In the genomic region with DNA sequence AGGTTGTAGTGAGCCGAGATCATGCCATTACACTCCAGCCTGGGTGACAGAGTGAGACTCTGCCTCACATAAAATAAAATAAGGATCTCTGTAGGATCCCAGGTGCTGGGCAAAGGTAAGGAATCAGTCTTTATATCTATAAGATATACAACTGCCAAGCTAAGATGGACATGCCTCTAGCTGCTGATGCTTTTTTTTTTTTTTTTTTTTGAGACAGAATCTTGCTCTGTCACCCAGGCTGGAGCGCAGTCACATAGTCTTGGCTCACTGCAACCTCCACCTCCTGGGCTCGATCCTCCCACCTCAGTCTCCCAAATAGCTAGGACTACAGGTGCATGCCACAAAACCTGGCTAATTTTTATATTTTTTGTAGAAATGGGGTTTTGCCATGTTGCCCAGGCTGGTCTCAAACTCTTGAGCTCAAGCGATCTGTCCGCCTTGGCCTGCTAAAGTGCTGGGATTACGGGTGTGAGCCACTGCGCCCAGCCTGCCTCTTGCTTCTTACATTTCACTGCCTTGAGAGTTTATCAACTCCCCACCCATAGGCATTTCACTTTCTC, we compare ENCODE assay signal across 1 cellular context.
TF ChIP-seq lines count a peak whose summit lies in the region.

No MANE protein-coding gene starts in this region.

TF ChIP-seq in HEK293, 187 proteins besides CTCF, POLR2A, EP300 and RAD21:
- TF ChIP-seq, protein P1, sequence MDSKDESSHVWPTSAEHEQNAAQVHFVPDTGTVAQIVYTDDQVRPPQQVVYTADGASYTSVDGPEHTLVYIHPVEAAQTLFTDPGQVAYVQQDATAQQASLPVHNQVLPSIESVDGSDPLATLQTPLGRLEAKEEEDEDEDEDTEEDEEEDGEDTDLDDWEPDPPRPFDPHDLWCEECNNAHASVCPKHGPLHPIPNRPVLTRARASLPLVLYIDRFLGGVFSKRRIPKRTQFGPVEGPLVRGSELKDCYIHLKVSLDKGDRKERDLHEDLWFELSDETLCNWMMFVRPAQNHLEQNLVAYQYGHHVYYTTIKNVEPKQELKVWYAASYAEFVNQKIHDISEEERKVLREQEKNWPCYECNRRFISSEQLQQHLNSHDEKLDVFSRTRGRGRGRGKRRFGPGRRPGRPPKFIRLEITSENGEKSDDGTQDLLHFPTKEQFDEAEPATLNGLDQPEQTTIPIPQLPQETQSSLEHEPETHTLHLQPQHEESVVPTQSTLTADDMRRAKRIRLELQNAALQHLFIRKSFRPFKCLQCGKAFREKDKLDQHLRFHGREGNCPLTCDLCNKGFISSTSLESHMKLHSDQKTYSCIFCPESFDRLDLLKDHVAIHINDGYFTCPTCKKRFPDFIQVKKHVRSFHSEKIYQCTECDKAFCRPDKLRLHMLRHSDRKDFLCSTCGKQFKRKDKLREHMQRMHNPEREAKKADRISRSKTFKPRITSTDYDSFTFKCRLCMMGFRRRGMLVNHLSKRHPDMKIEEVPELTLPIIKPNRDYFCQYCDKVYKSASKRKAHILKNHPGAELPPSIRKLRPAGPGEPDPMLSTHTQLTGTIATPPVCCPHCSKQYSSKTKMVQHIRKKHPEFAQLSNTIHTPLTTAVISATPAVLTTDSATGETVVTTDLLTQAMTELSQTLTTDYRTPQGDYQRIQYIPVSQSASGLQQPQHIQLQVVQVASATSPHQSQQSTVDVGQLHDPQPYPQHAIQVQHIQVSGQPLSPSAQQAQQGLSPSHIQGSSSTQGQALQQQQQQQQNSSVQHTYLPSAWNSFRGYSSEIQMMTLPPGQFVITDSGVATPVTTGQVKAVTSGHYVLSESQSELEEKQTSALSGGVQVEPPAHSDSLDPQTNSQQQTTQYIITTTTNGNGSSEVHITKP (tag by site-specific recombination; IDR thresholded peaks at IDR 0.05) = 0 out of 2 replicates have a peak, but pooled peaks have one; percentile 5
- TF ChIP-seq, protein P2, sequence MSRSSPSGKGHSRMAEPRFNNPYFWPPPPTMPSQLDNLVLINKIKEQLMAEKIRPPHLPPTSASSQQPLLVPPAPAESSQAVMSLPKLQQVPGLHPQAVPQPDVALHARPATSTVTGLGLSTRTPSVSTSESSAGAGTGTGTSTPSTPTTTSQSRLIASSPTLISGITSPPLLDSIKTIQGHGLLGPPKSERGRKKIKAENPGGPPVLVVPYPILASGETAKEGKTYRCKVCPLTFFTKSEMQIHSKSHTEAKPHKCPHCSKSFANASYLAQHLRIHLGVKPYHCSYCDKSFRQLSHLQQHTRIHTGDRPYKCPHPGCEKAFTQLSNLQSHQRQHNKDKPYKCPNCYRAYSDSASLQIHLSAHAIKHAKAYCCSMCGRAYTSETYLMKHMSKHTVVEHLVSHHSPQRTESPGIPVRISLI (tag by site-specific recombination; IDR thresholded peaks at IDR 0.05) = peak; percentile 14; the same call in 1 of the 2 replicates
- TF ChIP-seq, protein P3, sequence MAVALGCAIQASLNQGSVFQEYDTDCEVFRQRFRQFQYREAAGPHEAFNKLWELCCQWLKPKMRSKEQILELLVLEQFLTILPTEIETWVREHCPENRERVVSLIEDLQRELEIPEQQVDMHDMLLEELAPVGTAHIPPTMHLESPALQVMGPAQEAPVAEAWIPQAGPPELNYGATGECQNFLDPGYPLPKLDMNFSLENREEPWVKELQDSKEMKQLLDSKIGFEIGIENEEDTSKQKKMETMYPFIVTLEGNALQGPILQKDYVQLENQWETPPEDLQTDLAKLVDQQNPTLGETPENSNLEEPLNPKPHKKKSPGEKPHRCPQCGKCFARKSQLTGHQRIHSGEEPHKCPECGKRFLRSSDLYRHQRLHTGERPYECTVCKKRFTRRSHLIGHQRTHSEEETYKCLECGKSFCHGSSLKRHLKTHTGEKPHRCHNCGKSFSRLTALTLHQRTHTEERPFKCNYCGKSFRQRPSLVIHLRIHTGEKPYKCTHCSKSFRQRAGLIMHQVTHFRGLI (tag by site-specific recombination; IDR thresholded peaks at IDR 0.05) = peak; percentile 18; the same call in 1 of the 2 replicates
- peak; percentile 56; the same call in 1 of the 2 replicates for TF ChIP-seq ZNF121 (tag by site-specific recombination; IDR thresholded peaks at IDR 0.05)
